8 cellular contexts compared by ENCODE assay signal in genomic region chr15:75639191-75639708, GRCh38. TPM values are rescaled to one million over a fixed set of nuclear protein-coding genes. Genes with fewer than 3 reads are reported as not detected.
DNase-seq lines count a peak whose midpoint lies in the region; ATAC-seq and TF ChIP-seq lines count a peak whose summit lies in the region.

No MANE protein-coding gene starts in this region.

- H3K4me1 Mint-ChIP-seq in Caco-2 (ENCODE audit: low read depth, unreplicated experiment) (no peaks in the 10 kb centered on the region), endodermal cell (peaks cover 22% of the 10 kb centered on the region)

- H4K20me1 ChIP-seq in OCI-LY1 (ENCODE audit: insufficient read depth, low read length) = no peaks in the 10 kb centered on the region

- no peak for TF ChIP-seq CTCF in Caco-2 (IDR thresholded peaks at IDR 0.05; ENCODE audit: insufficient read depth in 1 of 2, low read depth in 1 of 2, low read length in 1 of 2, severe bottlenecking in 1 of 2, unreplicated experiment in 1 of 2)
- no peak for TF ChIP-seq CTCF in OCI-LY1 (IDR thresholded peaks at IDR 0.05; ENCODE audit: low read length)
- no peak for TF ChIP-seq CTCF in endodermal cell (conservative IDR thresholded peaks at IDR 0.05)
- no peak for TF ChIP-seq CTCF in neutrophil (IDR thresholded peaks at IDR 0.05)

- H3K36me3 ChIP-seq in Caco-2 (ENCODE audit: control insufficient read depth, insufficient read depth, low read length) = no peaks in the 10 kb centered on the region
- H3K36me3 ChIP-seq in OCI-LY1 (ENCODE audit: insufficient read depth, low read length) = peaks cover 14% of the 10 kb centered on the region; the same call in 1 of the 2 replicates
- H3K36me3 ChIP-seq in endodermal cell (ENCODE audit: control insufficient read depth, insufficient read depth, low read length) = no peaks in the 10 kb centered on the region
- no peaks in the 10 kb centered on the region for H3K36me3 ChIP-seq in neutrophil

- H3K9me3 ChIP-seq in Caco-2 = no peaks in the 10 kb centered on the region
- H3K9me3 ChIP-seq in OCI-LY1 (ENCODE audit: low read length) = no peaks in the 10 kb centered on the region
- no peaks in the 10 kb centered on the region for H3K9me3 ChIP-seq in endodermal cell (ENCODE audit: control insufficient read depth, low read length)
- H3K9me3 ChIP-seq in neutrophil = no peaks in the 10 kb centered on the region

- no peak for ATAC-seq in HG02884 (IDR thresholded peaks at IDR 0.05; ENCODE audit: unreplicated experiment)
- no peak for ATAC-seq in GM19351 (IDR thresholded peaks at IDR 0.05; ENCODE audit: unreplicated experiment)
- ATAC-seq in GM21576 (IDR thresholded peaks at IDR 0.05; ENCODE audit: unreplicated experiment) = no peak

- no peaks in the 10 kb centered on the region for H3K27me3 Mint-ChIP-seq in Caco-2 (ENCODE audit: insufficient read depth, unreplicated experiment)
- H3K27me3 Mint-ChIP-seq in endodermal cell (ENCODE audit: insufficient read depth) = peaks cover under 1% of the 10 kb centered on the region

- H3K27ac ChIP-seq in OCI-LY1 (ENCODE audit: low read depth, low read length, poor library complexity, severe bottlenecking) = peak overlapping the region; percentile 21
- peak overlapping the region; percentile 93 for H3K27ac ChIP-seq in endodermal cell (ENCODE audit: low read depth, low read length)
- H3K27ac ChIP-seq in neutrophil = peak overlapping the region; percentile 80

- no peaks in the 10 kb centered on the region for H3K9me2 ChIP-seq in OCI-LY1 (ENCODE audit: low read depth, low read length)

- peaks cover 13% of the 10 kb centered on the region for H3K79me2 ChIP-seq in OCI-LY1 (ENCODE audit: insufficient read depth, low read length)

- H3K4me3 ChIP-seq in Caco-2 (ENCODE audit: low read depth, low read length) (peak overlapping the region; percentile 66), OCI-LY1 (ENCODE audit: low read depth, low read length, poor library complexity, severe bottlenecking) (peak overlapping the region; percentile 79), endodermal cell (ENCODE audit: low read length) (peak overlapping the region; percentile 89), neutrophil (ENCODE audit: low read depth in 1 of 2, low read length in 1 of 2) (peak overlapping the region; percentile 79 to 97)

- H3K27me3 ChIP-seq in Caco-2 (replicated peaks; ENCODE audit: control insufficient read depth, insufficient read depth, low read length) = no peaks in the 10 kb centered on the region
- H3K27me3 ChIP-seq in OCI-LY1 (ENCODE audit: insufficient read depth, low read length) = no peaks in the 10 kb centered on the region
- H3K27me3 ChIP-seq in endodermal cell (ENCODE audit: control insufficient read depth, insufficient read depth, low read length, poor library complexity, severe bottlenecking) = no peaks in the 10 kb centered on the region
- peaks cover under 1% of the 10 kb centered on the region for H3K27me3 ChIP-seq in neutrophil

- H3K4me1 ChIP-seq in Caco-2 (peaks cover 4% of the 10 kb centered on the region; the same call in 1 of the 2 replicates), OCI-LY1 (ENCODE audit: insufficient read depth, low read length, severe bottlenecking) (peaks cover 19% of the 10 kb centered on the region), endodermal cell (ENCODE audit: control insufficient read depth, insufficient read depth, low read length) (peaks cover 5% of the 10 kb centered on the region), neutrophil (ENCODE audit: control insufficient read depth in 1 of 2, insufficient read depth in 1 of 2, low read depth in 1 of 2, low read length in 1 of 2) (peaks cover 26 to 28% of the 10 kb centered on the region in 2 experiments)

- DNase-seq in Caco-2 = no peak
- DNase-seq in endodermal cell = peak; percentile 43
- no peak for DNase-seq in SKM-1 treated with dmso at 0.1 percent for 144 hours (lab: John Stamatoyannopoulos, UW; ENCODE audit: unreplicated experiment)

- 2 to 3% methylated on average over 10 to 16 of the region's 16 CpGs for WGBS in endodermal cell (ENCODE audit: insufficient coverage in 1 of 2, insufficient read length in 1 of 2), 2 experiments

- H3K36me3 Mint-ChIP-seq in Caco-2 (ENCODE audit: insufficient read depth, unreplicated experiment) (peaks cover 16% of the 10 kb centered on the region), endodermal cell (ENCODE audit: low read depth) (no peaks in the 10 kb centered on the region)

- H3K27ac Mint-ChIP-seq in Caco-2 (ENCODE audit: unreplicated experiment) (peak overlapping the region; percentile 92), endodermal cell (peak overlapping the region; percentile 92)

- H3K9ac ChIP-seq in OCI-LY1 (ENCODE audit: low read length) (peak overlapping the region; percentile 73), endodermal cell (ENCODE audit: extremely low read depth, low read length, poor library complexity, severe bottlenecking) (peak overlapping the region; percentile 75)

- H3K9me3 Mint-ChIP-seq in Caco-2 (ENCODE audit: unreplicated experiment) = no peaks in the 10 kb centered on the region
- H3K9me3 Mint-ChIP-seq in endodermal cell = no peaks in the 10 kb centered on the region

- H3F3A ChIP-seq in OCI-LY1 (ENCODE audit: insufficient read depth, low read length) = no peaks in the 10 kb centered on the region

- H2AFZ ChIP-seq in OCI-LY1 (ENCODE audit: low read length) = no peak overlapping the region

- TSS peak; percentile 80 for BruUV-seq in Caco-2 (replicated peaks; lab: Mats Ljungman, UMichigan)

- H3K4me3 Mint-ChIP-seq in Caco-2 (ENCODE audit: unreplicated experiment) (peak overlapping the region; percentile 87), endodermal cell (peak overlapping the region; percentile 93)

- CTCF ChIA-PET in Caco-2 (lab: Charles Lee) = interaction anchor here (1.3 to 1.9 kb wide), 6 partner anchors 47 to 271 kb away, joined by 4 to 15 read pairs (median 5); partner anchors contain the start of genes MAN2C1 and SIN3A

- H3K4me2 ChIP-seq in OCI-LY1 (ENCODE audit: low read length) = peak overlapping the region; percentile 80

- POLR2A ChIA-PET in Caco-2 (lab: Charles Lee) = interaction anchor here (0.6 to 2.2 kb wide), 12 partner anchors 13 to 271 kb away, joined by 3 to 25 read pairs (median 5); partner anchors contain the start of genes MAN2C1, PTPN9, SIN3A and SNUPN

- intact Hi-C loops in Caco-2 (cut with micrococcal nuclease; ENCODE audit: unreplicated experiment) = no loop called here

RNA-seq across cellular contexts. Expression of gene IMP3, which starts 0.8 kb away (rescaled TPM):
- total RNA-seq in Caco-2 (2022) (58.4 and 60.4 TPM in 2 replicates), endodermal cell (10 to 100 TPM; 52.2 to 58.2 TPM)
- polyA plus RNA-seq in endodermal cell (2013, experiment 1 of 2) = 38.3 TPM
- 34.4 TPM for polyA plus RNA-seq in endodermal cell (2013, experiment 2 of 2)

RNA-seq across cellular contexts. Expression of gene SNX33, which starts 8.5 kb away (rescaled TPM):
- total RNA-seq in Caco-2 (2022) = 17.9 and 19.4 TPM in 2 replicates
- total RNA-seq in endodermal cell = 10 to 100 TPM; 18.9 to 23.2 TPM
- polyA plus RNA-seq in endodermal cell (2013, experiment 1 of 2) = 13.1 TPM
- polyA plus RNA-seq in endodermal cell (2013, experiment 2 of 2) = 14.2 TPM

RNA-seq across cellular contexts. Expression of gene SNUPN, which starts 13.7 kb away (rescaled TPM):
- total RNA-seq in Caco-2 (2022) (10.6 and 12.5 TPM in 2 replicates), endodermal cell (10 to 100 TPM; 17.2 to 26.4 TPM)
- 20.7 TPM for polyA plus RNA-seq in endodermal cell (2013, experiment 1 of 2)
- 16.8 TPM for polyA plus RNA-seq in endodermal cell (2013, experiment 2 of 2)

Comparison
In these comparisons a context has a peak if more than half of its experiments do, and no peak if none do; other contexts are left out.
1. H3K27ac ChIP-seq: peak in every context shown above with its lines; median percentile 93 in endodermal cell; 80 in neutrophil; 21 in OCI-LY1.